In genomic region chr7:2104107-2104710, GRCh38 we compare ENCODE assay signal across 8 cellular contexts.
DNase-seq lines count a peak whose midpoint lies in the region; ATAC-seq and TF ChIP-seq lines count a peak whose summit lies in the region.

No MANE protein-coding gene starts in this region.

- no peaks in the 10 kb centered on the region for H3K36me3 ChIP-seq in PC-3 (ENCODE audit: low read depth, low read length)
- no peaks in the 10 kb centered on the region for H3K36me3 ChIP-seq in stomach

- H3K4me1 Mint-ChIP-seq in activated T-helper 2 cell treated with anti-CD3 and anti-CD28 coated beads, Interferon-gamma antibody, Interleukin-2, Interleukin-4, amounts not matched to agents 10 μg/mL and 5 μg/mL and 100 μg/mL, durations not matched to agents 14 hours and 24 hours and 36 hours (ENCODE audit: low read depth): peaks cover 20% of the 10 kb centered on the region
- H3K4me1 Mint-ChIP-seq in nephron progenitor cell: peaks cover 95% of the 10 kb centered on the region

- POLR2A ChIA-PET in PC-3 (lab: Charles Lee; ENCODE audit: unreplicated experiment): no interaction called here

- H3K9me2 ChIP-seq in PC-3 (replicated peaks; ENCODE audit: low read length): no peaks in the 10 kb centered on the region

- no peaks in the 10 kb centered on the region for H3K4me1 ChIP-seq in PC-3 (ENCODE audit: insufficient read depth, low read length)
- peaks cover 13 to 34% (median 19%) of the 10 kb centered on the region in 4 donors for H3K4me1 ChIP-seq in stomach

- H3K36me3 Mint-ChIP-seq in activated T-helper 2 cell treated with anti-CD3 and anti-CD28 coated beads, Interferon-gamma antibody, Interleukin-2, Interleukin-4, amounts not matched to agents 10 μg/mL and 5 μg/mL and 100 μg/mL, durations not matched to agents 14 hours and 24 hours and 36 hours (ENCODE audit: low read depth): no peaks in the 10 kb centered on the region
- peaks cover 6% of the 10 kb centered on the region for H3K36me3 Mint-ChIP-seq in nephron progenitor cell (ENCODE audit: low read depth)

- 22 to 41% (median 34%) methylated on average over 12 to 27 of the region's 27 CpGs for WGBS in stomach, 5 donors

- BruUV-seq in PC-3 (replicated peaks; lab: Mats Ljungman, UMichigan): no TSS peak

- no peak overlapping the region for H3K9ac ChIP-seq in PC-3 (ENCODE audit: low read length)

- H3K4me3 ChIP-seq in PC-3 (ENCODE audit: low read length): no peak overlapping the region
- H3K4me3 ChIP-seq in stomach: peak overlapping the region in 2 of 4 donors; percentile 16 to 22

- no peaks in the 10 kb centered on the region for H3K9me3 ChIP-seq in PC-3 (ENCODE audit: low read length)
- no peaks in the 10 kb centered on the region for H3K9me3 ChIP-seq in stomach

- H3K4me3 Mint-ChIP-seq in activated T-helper 2 cell treated with anti-CD3 and anti-CD28 coated beads, Interferon-gamma antibody, Interleukin-2, Interleukin-4, amounts not matched to agents 10 μg/mL and 5 μg/mL and 100 μg/mL, durations not matched to agents 14 hours and 24 hours and 36 hours (ENCODE audit: low read depth): no peak overlapping the region
- peak overlapping the region; percentile 15 for H3K4me3 Mint-ChIP-seq in nephron progenitor cell

- H3K79me2 ChIP-seq in PC-3 (ENCODE audit: low read length): peaks cover 2% of the 10 kb centered on the region; the same call in 1 of the 2 replicates

- H4K20me1 ChIP-seq in PC-3 (ENCODE audit: low read length): no peaks in the 10 kb centered on the region

- H3K4me2 ChIP-seq in PC-3 (ENCODE audit: low read length): no peak overlapping the region

- no peaks in the 10 kb centered on the region for H3K27me3 Mint-ChIP-seq in activated T-helper 2 cell treated with anti-CD3 and anti-CD28 coated beads, Interferon-gamma antibody, Interleukin-2, Interleukin-4, amounts not matched to agents 10 μg/mL and 5 μg/mL and 100 μg/mL, durations not matched to agents 14 hours and 24 hours and 36 hours (ENCODE audit: low read depth)
- H3K27me3 Mint-ChIP-seq in nephron progenitor cell (ENCODE audit: low read depth, poor library complexity): peaks cover 8% of the 10 kb centered on the region

- intact Hi-C loops in PC-3 (cut with micrococcal nuclease) (no loop called here), stomach (cut with DNase I; ENCODE audit: low total_unique reads) (loop anchor here (10.0 kb wide), 1 partner anchor 121 kb away; no protein-coding TSS in a partner anchor)
- intact Hi-C loops in activated T-helper 2 cell treated with anti-CD3 and anti-CD28 coated beads, Interferon-gamma antibody, Interleukin-2, Interleukin-4, amounts not matched to agents 10 μg/mL and 5 μg/mL and 100 μg/mL, durations not matched to agents 14 hours and 24 hours and 36 hours (cut with micrococcal nuclease): no loop called here

- TF ChIP-seq POLR2A in stomach (IDR thresholded peaks at IDR 0.05): no peak

- peak; percentile 40; the same call in 1 of the 2 replicates for TF ChIP-seq CTCF in PC-3 (conservative IDR thresholded peaks at IDR 0.05; ENCODE audit: low read depth, low read length)
- peak; percentile 80 for TF ChIP-seq CTCF in nephron progenitor cell (IDR thresholded peaks at IDR 0.05)
- TF ChIP-seq CTCF in stomach (IDR thresholded peaks at IDR 0.05): peak in 4 of 7 experiments; percentile 50 to 65 (median 55)

- no peak for TF ChIP-seq EP300 in stomach (IDR thresholded peaks at IDR 0.05)

- DNase-seq in PC-3: no peak
- peak; percentile 49 for DNase-seq in activated T-helper 2 cell treated with anti-CD3 and anti-CD28 coated beads, Interferon-gamma antibody, Interleukin-2, Interleukin-4, amounts not matched to agents 10 μg/mL and 5 μg/mL and 100 μg/mL, durations not matched to agents 14 hours and 24 hours and 36 hours (ENCODE audit: low spot score)
- peak; percentile 82 for DNase-seq in fibroblast of peridontal ligament (ENCODE audit: extremely low read depth)
- peak; percentile 93 for DNase-seq in nephron progenitor cell
- DNase-seq in stomach: peak; percentile 67
- no peak for DNase-seq in OCI-M2 (lab: John Stamatoyannopoulos, UW; ENCODE audit: unreplicated experiment)

- no peak overlapping the region for H3K27ac ChIP-seq in PC-3 (ENCODE audit: low read length)
- H3K27ac ChIP-seq in stomach: peak overlapping the region in 4 of 5 donors; percentile 14 to 70 (median 38)

- H3F3A ChIP-seq in PC-3 (ENCODE audit: low read length, unreplicated experiment): no peaks in the 10 kb centered on the region

- ATAC-seq in GM19351 (IDR thresholded peaks at IDR 0.05; ENCODE audit: unreplicated experiment): peak; percentile 50
- no peak for ATAC-seq in PC-3
- no peak for ATAC-seq in HG03045 (IDR thresholded peaks at IDR 0.05; ENCODE audit: unreplicated experiment)

- H3K27me3 ChIP-seq in PC-3 (ENCODE audit: low read length) (no peaks in the 10 kb centered on the region), stomach (no peaks in the 10 kb centered on the region)

- no peak overlapping the region for H2AFZ ChIP-seq in PC-3 (ENCODE audit: low read length)

- H3K9me3 Mint-ChIP-seq in activated T-helper 2 cell treated with anti-CD3 and anti-CD28 coated beads, Interferon-gamma antibody, Interleukin-2, Interleukin-4, amounts not matched to agents 10 μg/mL and 5 μg/mL and 100 μg/mL, durations not matched to agents 14 hours and 24 hours and 36 hours: no peaks in the 10 kb centered on the region
- H3K9me3 Mint-ChIP-seq in nephron progenitor cell: no peaks in the 10 kb centered on the region

- CTCF ChIA-PET in PC-3 (lab: Charles Lee): no interaction called here

- no peak overlapping the region for H3K27ac Mint-ChIP-seq in activated T-helper 2 cell treated with anti-CD3 and anti-CD28 coated beads, Interferon-gamma antibody, Interleukin-2, Interleukin-4, amounts not matched to agents 10 μg/mL and 5 μg/mL and 100 μg/mL, durations not matched to agents 14 hours and 24 hours and 36 hours
- peak overlapping the region; percentile 97 for H3K27ac Mint-ChIP-seq in nephron progenitor cell

Comparison
In these comparisons a context has a peak if more than half of its experiments do, and no peak if none do; other contexts are left out.
1. DNase-seq: peak in activated T-helper 2 cell treated with anti-CD3 and anti-CD28 coated beads, Interferon-gamma antibody, Interleukin-2, Interleukin-4, amounts not matched to agents 10 μg/mL and 5 μg/mL and 100 μg/mL, durations not matched to agents 14 hours and 24 hours and 36 hours (single experiment), fibroblast of peridontal ligament (single experiment), nephron progenitor cell (single experiment) and stomach (single experiment); none in PC-3 (single experiment) and OCI-M2 (single experiment).
2. Peak in every context shown above with its lines, with median percentiles within 50 percentile points of each other: CTCF ChIP-seq.